ENCODE assay signal across 1 cellular context in genomic region chr17:43530303-43531081, GRCh38.
A peak's percentile ranks its signal among the peaks of the same experiment; 100 is the strongest.
TF ChIP-seq lines count a peak whose summit lies in the region.

No MANE protein-coding gene starts in this region.

TF ChIP-seq in HEK293, 187 proteins besides CTCF, POLR2A, EP300 and RAD21 (continued from another document and continues in another):
- TF ChIP-seq PATZ1 (tag by site-specific recombination; IDR thresholded peaks at IDR 0.05) = peak; percentile 95
- TF ChIP-seq HOXD13 (CRISPR knock-in tag; IDR thresholded peaks at IDR 0.05; ENCODE audit: borderline replicate concordance) = no peak
- 0 out of 2 replicates have a peak, but pooled peaks have one; percentile 27 for TF ChIP-seq ZNF280D (tag by site-specific recombination; IDR thresholded peaks at IDR 0.05)
- TF ChIP-seq ZNF701 (tag by site-specific recombination; IDR thresholded peaks at IDR 0.05) = no peak
- TF ChIP-seq ZNF521 (tag by site-specific recombination; IDR thresholded peaks at IDR 0.05) = no peak
- TF ChIP-seq ZNF335 (tag by site-specific recombination; conservative IDR thresholded peaks at IDR 0.05) = peak; percentile 51; the same call in 1 of the 2 replicates
- no peak for TF ChIP-seq ZNF292 (tag by site-specific recombination; IDR thresholded peaks at IDR 0.05; ENCODE audit: borderline replicate concordance, low read depth)
- TF ChIP-seq ZNF677 (tag by site-specific recombination; IDR thresholded peaks at IDR 0.05) = no peak
- peak; percentile 80 for TF ChIP-seq KLF9 (tag by site-specific recombination; IDR thresholded peaks at IDR 0.05; ENCODE audit: low read depth)
- TF ChIP-seq ZNF239 (tag by site-specific recombination; IDR thresholded peaks at IDR 0.05) = no peak
- TF ChIP-seq ZNF362 (tag by site-specific recombination; IDR thresholded peaks at IDR 0.05) = 0 out of 2 replicates have a peak, but pooled peaks have one; percentile 51
- TF ChIP-seq ZNF488 (tag by site-specific recombination; IDR thresholded peaks at IDR 0.05) = no peak
- peak; percentile 65; the same call in 1 of the 2 replicates for TF ChIP-seq ZNF660 (tag by site-specific recombination; IDR thresholded peaks at IDR 0.05)
- no peak for TF ChIP-seq ZFP41 (tag by site-specific recombination; IDR thresholded peaks at IDR 0.05; ENCODE audit: borderline replicate concordance)
- no peak for TF ChIP-seq BCL11B (tag by site-specific recombination; IDR thresholded peaks at IDR 0.05; ENCODE audit: low read depth)
- peak; percentile 46; the same call in 1 of the 2 replicates for TF ChIP-seq GLI2 (tag by site-specific recombination; IDR thresholded peaks at IDR 0.05; ENCODE audit: borderline replicate concordance, low read depth)
- no peak for TF ChIP-seq ZNF555 (tag by site-specific recombination; conservative IDR thresholded peaks at IDR 0.05)
- TF ChIP-seq ZNF311 (tag by site-specific recombination; IDR thresholded peaks at IDR 0.05; ENCODE audit: borderline replicate concordance) = no peak
- TF ChIP-seq PRDM2 (tag by site-specific recombination; IDR thresholded peaks at IDR 0.05; ENCODE audit: borderline replicate concordance) = no peak
- TF ChIP-seq ZNF18 (tag by site-specific recombination; IDR thresholded peaks at IDR 0.05) = peak; percentile 86
- TF ChIP-seq TSHZ1 (tag by site-specific recombination; IDR thresholded peaks at IDR 0.05; ENCODE audit: borderline replicate concordance) = 0 out of 2 replicates have a peak, but pooled peaks have one; percentile 58
- no peak for TF ChIP-seq ZNF23 (tag by site-specific recombination; IDR thresholded peaks at IDR 0.05; ENCODE audit: borderline replicate concordance)
- TF ChIP-seq ZNF175 (tag by site-specific recombination; IDR thresholded peaks at IDR 0.05) = no peak
- peak; percentile 93 for TF ChIP-seq SP7 (tag by site-specific recombination; IDR thresholded peaks at IDR 0.05)
- TF ChIP-seq MZF1 (tag by site-specific recombination; IDR thresholded peaks at IDR 0.05; ENCODE audit: borderline replicate concordance) = no peak; the same call in 1 of the 2 replicates
- peak; percentile 97 for TF ChIP-seq TCF7L2 (IDR thresholded peaks at IDR 0.05; ENCODE audit: borderline replicate concordance, low read depth, low read length)
- TF ChIP-seq ZEB2 (tag by site-specific recombination; IDR thresholded peaks at IDR 0.05) = peak; percentile 89
- TF ChIP-seq ZNF121 (tag by site-specific recombination; IDR thresholded peaks at IDR 0.05) = no peak
- TF ChIP-seq ZNF513 (tag by site-specific recombination; IDR thresholded peaks at IDR 0.05) = no peak
- TF ChIP-seq ZNF341 (tag by site-specific recombination; IDR thresholded peaks at IDR 0.05; ENCODE audit: low read depth) = peak; percentile 95
- TF ChIP-seq ZNF146 (tag by site-specific recombination; IDR thresholded peaks at IDR 0.05) = no peak
- peak; percentile 30; the same call in 1 of the 2 replicates for TF ChIP-seq PRDM6 (tag by site-specific recombination; IDR thresholded peaks at IDR 0.05)
- no peak for TF ChIP-seq ZNF776 (tag by site-specific recombination; IDR thresholded peaks at IDR 0.05; ENCODE audit: borderline replicate concordance)
- no peak for TF ChIP-seq SCRT1 (tag by site-specific recombination; IDR thresholded peaks at IDR 0.05; ENCODE audit: borderline replicate concordance)
- TF ChIP-seq GLIS2 (tag by site-specific recombination; IDR thresholded peaks at IDR 0.05) = peak; percentile 82
